In the genomic region with DNA sequence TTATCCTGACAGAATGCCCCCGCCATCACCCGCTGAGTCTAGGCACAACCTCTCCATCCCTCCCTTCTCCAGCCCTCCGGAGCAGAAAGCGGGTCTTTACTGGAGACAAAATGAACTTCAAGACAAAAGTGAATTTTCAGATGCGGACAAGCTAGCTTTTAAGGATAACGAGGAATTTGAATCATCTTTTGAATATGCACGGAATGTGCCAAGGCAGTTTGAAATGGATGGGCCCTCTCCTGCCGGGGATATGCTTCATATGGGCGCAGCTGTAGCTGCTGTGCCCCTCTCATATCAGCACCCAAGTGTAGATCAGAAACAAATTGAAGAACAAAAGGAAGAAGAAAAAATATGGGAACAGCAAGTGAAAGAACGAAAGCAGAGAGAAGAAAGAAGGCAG, we compare ENCODE assay signal across 1 cellular context.
TF ChIP-seq lines count a peak whose summit lies in the region.

No MANE protein-coding gene starts in this region.

TF ChIP-seq in GM23338, 12 proteins besides CTCF, POLR2A, EP300 and RAD21 (continued from another document):
- TF ChIP-seq, protein P1, sequence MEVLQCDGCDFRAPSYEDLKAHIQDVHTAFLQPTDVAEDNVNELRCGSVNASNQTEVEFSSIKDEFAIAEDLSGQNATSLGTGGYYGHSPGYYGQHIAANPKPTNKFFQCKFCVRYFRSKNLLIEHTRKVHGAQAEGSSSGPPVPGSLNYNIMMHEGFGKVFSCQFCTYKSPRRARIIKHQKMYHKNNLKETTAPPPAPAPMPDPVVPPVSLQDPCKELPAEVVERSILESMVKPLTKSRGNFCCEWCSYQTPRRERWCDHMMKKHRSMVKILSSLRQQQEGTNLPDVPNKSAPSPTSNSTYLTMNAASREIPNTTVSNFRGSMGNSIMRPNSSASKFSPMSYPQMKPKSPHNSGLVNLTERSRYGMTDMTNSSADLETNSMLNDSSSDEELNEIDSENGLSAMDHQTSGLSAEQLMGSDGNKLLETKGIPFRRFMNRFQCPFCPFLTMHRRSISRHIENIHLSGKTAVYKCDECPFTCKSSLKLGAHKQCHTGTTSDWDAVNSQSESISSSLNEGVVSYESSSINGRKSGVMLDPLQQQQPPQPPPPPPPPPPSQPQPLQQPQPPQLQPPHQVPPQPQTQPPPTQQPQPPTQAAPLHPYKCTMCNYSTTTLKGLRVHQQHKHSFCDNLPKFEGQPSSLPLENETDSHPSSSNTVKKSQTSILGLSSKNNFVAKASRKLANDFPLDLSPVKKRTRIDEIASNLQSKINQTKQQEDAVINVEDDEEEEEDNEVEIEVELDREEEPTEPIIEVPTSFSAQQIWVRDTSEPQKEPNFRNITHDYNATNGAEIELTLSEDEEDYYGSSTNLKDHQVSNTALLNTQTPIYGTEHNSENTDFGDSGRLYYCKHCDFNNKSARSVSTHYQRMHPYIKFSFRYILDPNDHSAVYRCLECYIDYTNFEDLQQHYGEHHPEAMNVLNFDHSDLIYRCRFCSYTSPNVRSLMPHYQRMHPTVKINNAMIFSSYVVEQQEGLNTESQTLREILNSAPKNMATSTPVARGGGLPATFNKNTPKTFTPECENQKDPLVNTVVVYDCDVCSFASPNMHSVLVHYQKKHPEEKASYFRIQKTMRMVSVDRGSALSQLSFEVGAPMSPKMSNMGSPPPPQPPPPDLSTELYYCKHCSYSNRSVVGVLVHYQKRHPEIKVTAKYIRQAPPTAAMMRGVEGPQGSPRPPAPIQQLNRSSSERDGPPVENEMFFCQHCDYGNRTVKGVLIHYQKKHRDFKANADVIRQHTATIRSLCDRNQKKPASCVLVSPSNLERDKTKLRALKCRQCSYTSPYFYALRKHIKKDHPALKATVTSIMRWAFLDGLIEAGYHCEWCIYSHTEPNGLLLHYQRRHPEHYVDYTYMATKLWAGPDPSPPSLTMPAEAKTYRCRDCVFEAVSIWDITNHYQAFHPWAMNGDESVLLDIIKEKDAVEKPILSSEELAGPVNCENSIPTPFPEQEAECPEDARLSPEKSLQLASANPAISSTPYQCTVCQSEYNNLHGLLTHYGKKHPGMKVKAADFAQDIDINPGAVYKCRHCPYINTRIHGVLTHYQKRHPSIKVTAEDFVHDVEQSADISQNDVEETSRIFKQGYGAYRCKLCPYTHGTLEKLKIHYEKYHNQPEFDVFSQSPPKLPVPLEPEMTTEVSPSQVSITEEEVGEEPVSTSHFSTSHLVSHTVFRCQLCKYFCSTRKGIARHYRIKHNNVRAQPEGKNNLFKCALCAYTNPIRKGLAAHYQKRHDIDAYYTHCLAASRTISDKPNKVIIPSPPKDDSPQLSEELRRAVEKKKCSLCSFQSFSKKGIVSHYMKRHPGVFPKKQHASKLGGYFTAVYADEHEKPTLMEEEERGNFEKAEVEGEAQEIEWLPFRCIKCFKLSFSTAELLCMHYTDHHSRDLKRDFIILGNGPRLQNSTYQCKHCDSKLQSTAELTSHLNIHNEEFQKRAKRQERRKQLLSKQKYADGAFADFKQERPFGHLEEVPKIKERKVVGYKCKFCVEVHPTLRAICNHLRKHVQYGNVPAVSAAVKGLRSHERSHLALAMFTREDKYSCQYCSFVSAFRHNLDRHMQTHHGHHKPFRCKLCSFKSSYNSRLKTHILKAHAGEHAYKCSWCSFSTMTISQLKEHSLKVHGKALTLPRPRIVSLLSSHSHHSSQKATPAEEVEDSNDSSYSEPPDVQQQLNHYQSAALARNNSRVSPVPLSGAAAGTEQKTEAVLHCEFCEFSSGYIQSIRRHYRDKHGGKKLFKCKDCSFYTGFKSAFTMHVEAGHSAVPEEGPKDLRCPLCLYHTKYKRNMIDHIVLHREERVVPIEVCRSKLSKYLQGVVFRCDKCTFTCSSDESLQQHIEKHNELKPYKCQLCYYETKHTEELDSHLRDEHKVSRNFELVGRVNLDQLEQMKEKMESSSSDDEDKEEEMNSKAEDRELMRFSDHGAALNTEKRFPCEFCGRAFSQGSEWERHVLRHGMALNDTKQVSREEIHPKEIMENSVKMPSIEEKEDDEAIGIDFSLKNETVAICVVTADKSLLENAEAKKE (CRISPR knock-in tag; IDR thresholded peaks at IDR 0.05): no peak
- TF ChIP-seq, protein P2, sequence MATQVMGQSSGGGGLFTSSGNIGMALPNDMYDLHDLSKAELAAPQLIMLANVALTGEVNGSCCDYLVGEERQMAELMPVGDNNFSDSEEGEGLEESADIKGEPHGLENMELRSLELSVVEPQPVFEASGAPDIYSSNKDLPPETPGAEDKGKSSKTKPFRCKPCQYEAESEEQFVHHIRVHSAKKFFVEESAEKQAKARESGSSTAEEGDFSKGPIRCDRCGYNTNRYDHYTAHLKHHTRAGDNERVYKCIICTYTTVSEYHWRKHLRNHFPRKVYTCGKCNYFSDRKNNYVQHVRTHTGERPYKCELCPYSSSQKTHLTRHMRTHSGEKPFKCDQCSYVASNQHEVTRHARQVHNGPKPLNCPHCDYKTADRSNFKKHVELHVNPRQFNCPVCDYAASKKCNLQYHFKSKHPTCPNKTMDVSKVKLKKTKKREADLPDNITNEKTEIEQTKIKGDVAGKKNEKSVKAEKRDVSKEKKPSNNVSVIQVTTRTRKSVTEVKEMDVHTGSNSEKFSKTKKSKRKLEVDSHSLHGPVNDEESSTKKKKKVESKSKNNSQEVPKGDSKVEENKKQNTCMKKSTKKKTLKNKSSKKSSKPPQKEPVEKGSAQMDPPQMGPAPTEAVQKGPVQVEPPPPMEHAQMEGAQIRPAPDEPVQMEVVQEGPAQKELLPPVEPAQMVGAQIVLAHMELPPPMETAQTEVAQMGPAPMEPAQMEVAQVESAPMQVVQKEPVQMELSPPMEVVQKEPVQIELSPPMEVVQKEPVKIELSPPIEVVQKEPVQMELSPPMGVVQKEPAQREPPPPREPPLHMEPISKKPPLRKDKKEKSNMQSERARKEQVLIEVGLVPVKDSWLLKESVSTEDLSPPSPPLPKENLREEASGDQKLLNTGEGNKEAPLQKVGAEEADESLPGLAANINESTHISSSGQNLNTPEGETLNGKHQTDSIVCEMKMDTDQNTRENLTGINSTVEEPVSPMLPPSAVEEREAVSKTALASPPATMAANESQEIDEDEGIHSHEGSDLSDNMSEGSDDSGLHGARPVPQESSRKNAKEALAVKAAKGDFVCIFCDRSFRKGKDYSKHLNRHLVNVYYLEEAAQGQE (IDR thresholded peaks at IDR 0.05; ENCODE audit: unreplicated experiment): no peak
- no peak for TF ChIP-seq ZNF114 (CRISPR knock-in tag; IDR thresholded peaks at IDR 0.05)
- no peak for TF ChIP-seq STAT1 (IDR thresholded peaks at IDR 0.05; ENCODE audit: unreplicated experiment)
TF ChIP-seq in GM23338: peak in this region for 0.
